Comparison of ENCODE assay signal across 19 cellular contexts in genomic region chr2:64568836-64569235, GRCh38.
"Had no signal": no experiment of that assay in that cellular context is flagged by ENCODE, and none has a peak within 500 bp of the region (broad histone marks: within the 10 kb centered on the region; RNA-seq: fewer than 3 reads in every experiment).

No MANE protein-coding gene starts in this region.

- H3K4me1 ChIP-seq: left ventricle myocardium inferior, right atrium auricular region, tibial artery had no signal

- H3K9me3 ChIP-seq: gastrocnemius medialis, heart right ventricle, left ventricle myocardium inferior, lower lobe of right lung, right atrium auricular region, tibial artery, upper lobe of right lung, vagina had no signal

- DNase-seq: effector CD4-positive, alpha-beta T cell; endodermal cell; gastrocnemius medialis; heart right ventricle; hypothalamus; left cardiac atrium; left ventricle myocardium inferior; lower lobe of right lung; mesenchymal stem cell; naive thymus-derived CD4-positive, alpha-beta T cell; posterior cingulate gyrus; small intestine; stimulated activated CD4-positive, alpha-beta T cell treated with anti-CD3 and anti-CD28 coated beads, Interleukin-12 subunit alpha, Interleukin-12 subunit beta, amount 100 ng/mL, for 4 hours; stimulated activated naive CD8-positive, alpha-beta T cell treated with anti-CD3 and anti-CD28 coated beads, Interleukin-15, Interleukin-2, amounts not matched to agents 100 U/mL and 50 U/mL, for 24 hours; tibial artery; upper lobe of right lung had no signal

- H3K27ac ChIP-seq: coronary artery, gastrocnemius medialis, heart right ventricle, left ventricle myocardium inferior, lower lobe of right lung, right atrium auricular region, tibial artery, upper lobe of right lung, vagina had no signal

- H3K27me3 ChIP-seq: gastrocnemius medialis, heart right ventricle, right atrium auricular region, tibial artery, upper lobe of right lung, vagina had no signal

- H3K4me3 ChIP-seq: coronary artery, gastrocnemius medialis, heart right ventricle, left ventricle myocardium inferior, lower lobe of right lung, right atrium auricular region, tibial artery, upper lobe of right lung, vagina had no signal

- ATAC-seq: gastrocnemius medialis; heart right ventricle; left cardiac atrium; naive thymus-derived CD4-positive, alpha-beta T cell; stimulated activated naive CD8-positive, alpha-beta T cell treated with anti-CD3 and anti-CD28 coated beads, Interleukin-15, Interleukin-2, amounts not matched to agents 100 U/mL and 50 U/mL, for 24 hours; upper lobe of right lung had no signal
